Comparison of ENCODE assay signal across 1 cellular context in genomic region chr21:29164330-29164942, GRCh38.
TF ChIP-seq lines count a peak whose summit lies in the region.

No MANE protein-coding gene starts in this region.

TF ChIP-seq in HEK293, 187 proteins besides CTCF, POLR2A, EP300 and RAD21 (continued from another document):
- TF ChIP-seq ZNF518A (tag by site-specific recombination; conservative IDR thresholded peaks at IDR 0.05; ENCODE audit: low read depth) (no peak), ZNF488 (tag by site-specific recombination; IDR thresholded peaks at IDR 0.05) (no peak), ZNF10 (tag by site-specific recombination; IDR thresholded peaks at IDR 0.05) (peak; percentile 52; the same call in 1 of the 2 replicates), ZNF169 (tag by site-specific recombination; IDR thresholded peaks at IDR 0.05) (no peak), ZNF239 (tag by site-specific recombination; IDR thresholded peaks at IDR 0.05) (no peak), ZNF660 (tag by site-specific recombination; IDR thresholded peaks at IDR 0.05) (0 out of 2 replicates have a peak, but pooled peaks have one; percentile 50), ZFHX2 (tag by site-specific recombination; conservative IDR thresholded peaks at IDR 0.05) (no peak), ZNF23 (tag by site-specific recombination; IDR thresholded peaks at IDR 0.05; ENCODE audit: borderline replicate concordance) (no peak), ZNF548 (tag by site-specific recombination; IDR thresholded peaks at IDR 0.05) (no peak), ZNF112 (tag by site-specific recombination; IDR thresholded peaks at IDR 0.05) (no peak), ZIC2 (tag by site-specific recombination; IDR thresholded peaks at IDR 0.05) (no peak), ZSCAN5A (tag by site-specific recombination; IDR thresholded peaks at IDR 0.05) (no peak), ZNF76 (tag by site-specific recombination; IDR thresholded peaks at IDR 0.05; ENCODE audit: borderline replicate concordance, low read depth) (no peak), REST (tag by site-specific recombination; IDR thresholded peaks at IDR 0.05) (no peak), ZNF544 (tag by site-specific recombination; IDR thresholded peaks at IDR 0.05) (no peak), ZNF202 (tag by site-specific recombination; IDR thresholded peaks at IDR 0.05; ENCODE audit: borderline replicate concordance) (no peak), ZNF561 (tag by site-specific recombination; IDR thresholded peaks at IDR 0.05; ENCODE audit: borderline replicate concordance) (peak; percentile 65; the same call in 1 of the 2 replicates), KLF1 (tag by site-specific recombination; IDR thresholded peaks at IDR 0.05) (no peak), KLF10 (tag by site-specific recombination; IDR thresholded peaks at IDR 0.05) (0 out of 2 replicates have a peak, but pooled peaks have one; percentile 21), ZBTB20 (tag by site-specific recombination; IDR thresholded peaks at IDR 0.05) (no peak), ZNF626 (tag by site-specific recombination; IDR thresholded peaks at IDR 0.05) (no peak), SP7 (tag by site-specific recombination; IDR thresholded peaks at IDR 0.05) (no peak), ZNF768 (tag by site-specific recombination; IDR thresholded peaks at IDR 0.05) (no peak), ZNF510 (tag by site-specific recombination; IDR thresholded peaks at IDR 0.05; ENCODE audit: insufficient replicate concordance) (no peak)
